Comparison of ENCODE assay signal across 10 cellular contexts in the genomic region with DNA sequence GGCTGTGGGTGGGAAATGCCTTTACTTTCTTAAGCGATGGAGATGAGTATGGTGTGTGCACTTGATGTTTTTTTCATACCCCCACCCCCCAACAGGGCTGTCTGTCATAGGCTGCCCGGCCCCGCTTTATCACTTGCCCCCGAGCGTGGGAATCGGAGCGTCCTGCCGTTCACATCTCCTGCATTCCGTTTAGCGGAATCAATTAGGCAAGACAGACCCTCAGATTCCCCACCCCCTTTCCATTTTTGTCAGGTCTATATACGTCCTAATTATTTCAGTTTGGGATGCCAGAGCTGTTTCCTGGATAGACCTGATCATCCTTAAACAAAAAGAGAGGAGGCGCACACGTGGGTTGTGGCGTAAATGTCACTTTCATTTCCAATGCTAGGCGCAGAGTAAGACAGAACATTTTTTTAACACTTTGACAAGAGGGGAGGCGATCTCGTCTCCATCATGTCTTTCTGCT.
DNase-seq lines count a peak whose midpoint lies in the region; ATAC-seq, FAIRE-seq and TF ChIP-seq lines count a peak whose summit lies in the region.
"Had no signal": no experiment of that assay in that cellular context is flagged by ENCODE, and none has a peak within 500 bp of the region (broad histone marks: within the 10 kb centered on the region; RNA-seq: fewer than 3 reads in every experiment).

No MANE protein-coding gene starts in this region.

- no peak for TF ChIP-seq POLR2A in GM12892 (IDR thresholded peaks at IDR 0.05; ENCODE audit: low read depth, low read length)

- H3K4me3 ChIP-seq in neuron (ENCODE audit: low read length) (peak overlapping the region; percentile 90), lower lobe of right lung (no peak overlapping the region)
- H3K4me3 ChIP-seq: cardiac muscle cell, testis had no signal

- intact Hi-C loops in lower lobe of right lung (cut with DNase I) = no loop called here

- H3K36me3 Mint-ChIP-seq in central memory CD8-positive, alpha-beta T cell (ENCODE audit: insufficient read depth) = peaks cover 9% of the 10 kb centered on the region

- peaks cover 62% of the 10 kb centered on the region for H3K36me3 ChIP-seq in neuron (ENCODE audit: insufficient read depth, low read length)
- H3K36me3 ChIP-seq in lower lobe of right lung = no peaks in the 10 kb centered on the region
- H3K36me3 ChIP-seq: cardiac muscle cell had no signal

- no peak overlapping the region for H2AFZ ChIP-seq in neuron (ENCODE audit: low read depth, low read length)

- peak; percentile 50 for FAIRE-seq in GM12892 (lab: Jason Lieb, UNC)

- TF ChIP-seq CTCF in lower lobe of right lung (IDR thresholded peaks at IDR 0.05) (no peak), GM20000 (IDR thresholded peaks at IDR 0.05; ENCODE audit: extremely low read depth, missing control alignments) (no peak)

- H3K4me1 ChIP-seq in neuron (ENCODE audit: insufficient read depth, low read length) (peaks cover 48% of the 10 kb centered on the region), lower lobe of right lung (peaks cover 23% of the 10 kb centered on the region)
- H3K4me1 ChIP-seq: foreskin keratinocyte, testis had no signal

- no peak overlapping the region for H3K27ac Mint-ChIP-seq in central memory CD8-positive, alpha-beta T cell (ENCODE audit: low read depth)

- DNase-seq in GM12892 (ENCODE audit: insufficient read length) (no peak), NCI-H460 (ENCODE audit: extremely low read depth, low read depth) (peak; percentile 86), lower lobe of right lung (no peak), GM20000 (ENCODE audit: low spot score) (no peak), SIG-M5 treated with dmso at 0.1 percent for 504 hours (lab: John Stamatoyannopoulos, UW; ENCODE audit: unreplicated experiment) (no peak)
- DNase-seq in central memory CD8-positive, alpha-beta T cell (ENCODE audit: low spot score in 2 of 2) = no peak
- DNase-seq: foreskin keratinocyte, testis had no signal

- H3K27me3 ChIP-seq in neuron (ENCODE audit: insufficient read depth, low read length) (no peaks in the 10 kb centered on the region), lower lobe of right lung (ENCODE audit: low read depth) (peaks cover 100% of the 10 kb centered on the region)
- H3K27me3 ChIP-seq: testis had no signal

- H3K9me3 ChIP-seq in neuron (ENCODE audit: low read length) (no peaks in the 10 kb centered on the region), lower lobe of right lung (no peaks in the 10 kb centered on the region)
- H3K9me3 ChIP-seq: testis had no signal

- peak overlapping the region; percentile 78 for H3K4me3 Mint-ChIP-seq in central memory CD8-positive, alpha-beta T cell

- no peaks in the 10 kb centered on the region for H3K9me3 Mint-ChIP-seq in central memory CD8-positive, alpha-beta T cell

- no peak for ATAC-seq in central memory CD8-positive, alpha-beta T cell (replicated peaks; ENCODE audit: extremely low read depth, poor library complexity, severe bottlenecking)
- ATAC-seq in lower lobe of right lung = no peak
- ATAC-seq: foreskin keratinocyte had no signal

- no peak overlapping the region for H3K27ac ChIP-seq in lower lobe of right lung
- H3K27ac ChIP-seq: cardiac muscle cell, foreskin keratinocyte, testis had no signal

- H3K4me1 Mint-ChIP-seq in central memory CD8-positive, alpha-beta T cell = peaks cover 30% of the 10 kb centered on the region

- H3K27me3 Mint-ChIP-seq in central memory CD8-positive, alpha-beta T cell = peaks cover 93% of the 10 kb centered on the region
